ENCODE assay signal across 35 cellular contexts in the genomic region with DNA sequence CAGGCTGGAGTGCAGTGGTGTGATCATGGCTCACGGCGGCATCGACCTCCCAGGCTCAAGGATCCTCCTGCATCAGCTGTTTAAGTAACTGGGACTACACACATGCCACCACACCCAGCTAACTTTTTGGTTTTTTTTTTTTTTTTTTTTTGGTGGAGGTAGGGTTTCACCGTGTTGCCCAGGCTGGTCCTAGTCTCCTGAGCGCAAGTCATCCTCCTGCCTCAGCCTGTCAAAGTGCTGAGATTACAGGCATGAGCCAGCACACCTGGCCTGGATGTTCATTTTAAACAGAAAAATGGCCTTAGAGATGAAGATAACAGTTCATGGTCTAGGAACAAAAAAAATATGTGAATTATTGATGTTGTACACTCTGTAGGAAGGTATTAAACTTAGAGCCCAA. TPM values are rescaled to one million over a fixed set of nuclear protein-coding genes. Genes with fewer than 3 reads are reported as not detected.
"Had no signal": no experiment of that assay in that cellular context is flagged by ENCODE, and none has a peak within 500 bp of the region (broad histone marks: within the 10 kb centered on the region; RNA-seq: fewer than 3 reads in every experiment).

No MANE protein-coding gene starts in this region.

- DNase-seq: activated B cell treated with CpG ODN at 0.5 μM for 24 hours; activated CD4-positive, alpha-beta memory T cell treated with anti-CD3 and anti-CD28 coated beads for 36 hours; activated CD4-positive, alpha-beta T cell treated with anti-CD3 and anti-CD28 coated beads for 4 hours; activated CD4-positive, alpha-beta T cell treated with anti-CD3 and anti-CD28 coated beads, Interleukin-2, amount 10 ng/mL, durations not matched to agents 24 days and 14 days; activated CD4-positive, alpha-beta T cell treated with anti-CD3 and anti-CD28 coated beads, Interleukin-2, amount 50 U/mL, for 1 hour; activated CD4-positive, alpha-beta T cell treated with anti-CD3 and anti-CD28 coated beads, Interleukin-2, amount 50 U/mL, for 4 hours; activated CD4-positive, CD25-positive, alpha-beta regulatory T cell treated with anti-CD3 and anti-CD28 coated beads, Interleukin-2, amount 50 U/mL, for 72 hours; activated CD8-positive, alpha-beta memory T cell treated with anti-CD3 and anti-CD28 coated beads, Interleukin-2, amount 50 U/mL, for 4 hours; activated CD8-positive, alpha-beta T cell treated with anti-CD3 and anti-CD28 coated beads for 36 hours; activated effector memory CD4-positive, alpha-beta T cell treated with anti-CD3 and anti-CD28 coated beads, Interleukin-2, amount 50 U/mL, for 16 hours; activated gamma-delta T cell treated with Interleukin-2 at 50 U/mL for 16 hours; activated naive CD4-positive, alpha-beta T cell; activated naive CD4-positive, alpha-beta T cell treated with anti-CD3 and anti-CD28 coated beads for 36 hours; activated naive CD4-positive, alpha-beta T cell treated with anti-CD3 and anti-CD28 coated beads, Interleukin-2, amount 50 U/mL, for 16 hours; activated naive CD8-positive, alpha-beta T cell treated with anti-CD3 and anti-CD28 coated beads for 36 hours; activated T-cell treated with anti-CD3 and anti-CD28 coated beads for 4 hours; activated T-cell treated with anti-CD3 and anti-CD28 coated beads, Interleukin-2, amount 50 U/mL, for 1 hour; activated T-cell treated with anti-CD3 and anti-CD28 coated beads, Interleukin-2, amount 50 U/mL, for 4 hours; activated T-cell treated with anti-CD3 and anti-CD28 coated beads, Interleukin-2, amount 50 U/mL, for 72 hours; adrenal gland; amniotic stem cell; body of pancreas; brain microvascular endothelial cell; caudate nucleus; cerebellar nuclear complex; T-helper 1 cell; T-helper 2 cell; T-helper 9 cell had no signal

- H3K36me3 ChIP-seq: adrenal gland, brain microvascular endothelial cell, breast epithelium had no signal

- H3K4me3 ChIP-seq: adrenal gland, body of pancreas, breast epithelium, cardiac muscle cell had no signal

- H3K27me3 ChIP-seq: adrenal gland, body of pancreas, brain microvascular endothelial cell, breast epithelium, cardiac muscle cell had no signal

- ATAC-seq: activated CD8-positive, alpha-beta T cell treated with anti-CD3 and anti-CD28 coated beads for 36 hours; activated naive CD4-positive, alpha-beta T cell treated with anti-CD3 and anti-CD28 coated beads, Interleukin-2, amount 50 U/mL, for 72 hours; activated T-cell treated with anti-CD3 and anti-CD28 coated beads, Interleukin-2, amount 50 U/mL, for 4 hours; activated T-cell treated with anti-CD3 and anti-CD28 coated beads, Interleukin-2, amount 50 U/mL, for 72 hours; activated T-helper 17 cell treated with anti-CD3 and anti-CD28 coated beads, Interleukin-2, amount 50 U/mL, for 72 hours; body of pancreas had no signal

- H3K27ac ChIP-seq: adrenal gland, body of pancreas, brain microvascular endothelial cell, breast epithelium, cardiac muscle cell, VCaP had no signal

- H3K9me3 ChIP-seq: adrenal gland, body of pancreas, breast epithelium had no signal

- H3K4me1 ChIP-seq: adrenal gland, body of pancreas, breast epithelium had no signal

RNA-seq across cellular contexts. Expression of gene SLC25A18, which starts 13.6 kb away (rescaled TPM):
- total RNA-seq: activated CD4-positive, alpha-beta memory T cell treated with anti-CD3 and anti-CD28 coated beads for 36 hours; activated CD4-positive, alpha-beta T cell treated with anti-CD3 and anti-CD28 coated beads, Interleukin-2, amount 10 ng/mL, durations not matched to agents 24 days and 14 days; activated CD8-positive, alpha-beta memory T cell treated with anti-CD3 and anti-CD28 coated beads for 36 hours; activated CD8-positive, alpha-beta T cell treated with anti-CD3 and anti-CD28 coated beads for 36 hours; activated naive CD4-positive, alpha-beta T cell treated with anti-CD3 and anti-CD28 coated beads for 36 hours; activated naive CD4-positive, alpha-beta T cell treated with anti-CD3 and anti-CD28 coated beads, Interleukin-2, amount 50 U/mL, for 72 hours; activated naive CD8-positive, alpha-beta T cell treated with anti-CD3 and anti-CD28 coated beads for 36 hours; activated T-cell treated with anti-CD3 and anti-CD28 coated beads, Interleukin-2, amount 50 U/mL, for 4 hours; activated T-cell treated with anti-CD3 and anti-CD28 coated beads, Interleukin-2, amount 50 U/mL, for 72 hours; activated T-helper 1 cell treated with anti-CD3 and anti-CD28 coated beads, Interleukin-12 subunit alpha, Interleukin-12 subunit beta, Interleukin-2, Interleukin-4 antibody, amounts not matched to agents 30 ng/mL and 10 ng/mL and 1 ng/mL, durations not matched to agents 14 hours and 24 hours and 36 hours; activated T-helper 17 cell treated with anti-CD3 and anti-CD28 coated beads, Interleukin-2, amount 50 U/mL, for 72 hours had no signal
